ENCODE assay signal across 2 cellular contexts in genomic region chr16:89268585-89268984, GRCh38.
TF ChIP-seq lines count a peak whose summit lies in the region.

No MANE protein-coding gene starts in this region.

TF ChIP-seq in GM12878, 131 proteins besides CTCF, POLR2A, EP300 and RAD21:
- TF ChIP-seq IRF4 (IDR thresholded peaks at IDR 0.05; ENCODE audit: low read depth, low read length) (no peak), ZNF217 (IDR thresholded peaks at IDR 0.05) (no peak), PRDM15 (CRISPR knock-in tag; IDR thresholded peaks at IDR 0.05) (no peak), ZNF592 (IDR thresholded peaks at IDR 0.05) (no peak), KLF5 (IDR thresholded peaks at IDR 0.05; ENCODE audit: partially characterized antibody) (no peak), STAT1 (conservative IDR thresholded peaks at IDR 0.05) (no peak), MTA2 (IDR thresholded peaks at IDR 0.05; ENCODE audit: low read depth) (no peak), SRF (IDR thresholded peaks at IDR 0.05; ENCODE audit: low read depth in 2 of 2, low read length in 2 of 2) (no peak), SUPT20H (IDR thresholded peaks at IDR 0.05; ENCODE audit: borderline replicate concordance, control insufficient read depth, low read depth, low read length) (no peak), IRF3 (IDR thresholded peaks at IDR 0.05) (no peak), TCF12 (IDR thresholded peaks at IDR 0.05; ENCODE audit: low read depth, low read length) (no peak)

TF ChIP-seq in HepG2, 621 proteins besides CTCF, POLR2A, EP300 and RAD21:
- TF ChIP-seq RBM22 (optimal IDR thresholded peaks at IDR 0.05; ENCODE audit: low read length) (peak; percentile 23), ZNF207 (IDR thresholded peaks at IDR 0.05; ENCODE audit: borderline replicate concordance) (no peak), AGO2 (optimal IDR thresholded peaks at IDR 0.05; ENCODE audit: low read depth, low read length) (peak; percentile 78)
TF ChIP-seq in HepG2: peak in this region for 2.
